ENCODE assay signal across 8 cellular contexts in genomic region chr21:41068411-41069304, GRCh38.
DNase-seq lines count a peak whose midpoint lies in the region; ATAC-seq and TF ChIP-seq lines count a peak whose summit lies in the region.

No MANE protein-coding gene starts in this region.

- DNase-seq in AG08395 (ENCODE audit: low spot score) (peak; percentile 83), MG63 (peak; percentile 78), RWPE2 (ENCODE audit: low spot score) (peak; percentile 75), glomerular visceral epithelial cell (ENCODE audit: extremely low spot score) (peak; percentile 67), osteocyte (ENCODE audit: extremely low spot score, unreplicated experiment) (peak; percentile 92), thoracic aorta (ENCODE audit: low spot score) (peak; percentile 43)
- peak; percentile 12 to 60 (median 36) for DNase-seq in activated naive CD4-positive, alpha-beta T cell (lab: John Stamatoyannopoulos, UW)

- H3K9me3 Mint-ChIP-seq in osteocyte (ENCODE audit: unreplicated experiment) = no peaks in the 10 kb centered on the region

- peak overlapping the region; percentile 6; the same call in 1 of the 2 replicates for H3K4me3 ChIP-seq in MG63
- H3K4me3 ChIP-seq in RWPE2 (ENCODE audit: severe bottlenecking) = no peak overlapping the region
- H3K4me3 ChIP-seq in thoracic aorta = peak overlapping the region; percentile 59

- TF ChIP-seq CTCF in RWPE2 (IDR thresholded peaks at IDR 0.05; ENCODE audit: poor library complexity, severe bottlenecking) (peak; percentile 95), osteocyte (IDR thresholded peaks at IDR 0.05) (peak; percentile 88), thoracic aorta (IDR thresholded peaks at IDR 0.05) (peak; percentile 77)

- H3K27me3 ChIP-seq in MG63 (peaks cover 24% of the 10 kb centered on the region), RWPE2 (ENCODE audit: insufficient read depth, poor library complexity, severe bottlenecking) (peaks cover 3% of the 10 kb centered on the region), thoracic aorta (replicated peaks; ENCODE audit: insufficient read depth) (no peaks in the 10 kb centered on the region)

- peaks cover 8% of the 10 kb centered on the region for H3K4me1 Mint-ChIP-seq in osteocyte (ENCODE audit: unreplicated experiment)

- H3K36me3 ChIP-seq in MG63 (no peaks in the 10 kb centered on the region), RWPE2 (ENCODE audit: low read depth) (no peaks in the 10 kb centered on the region), thoracic aorta (no peaks in the 10 kb centered on the region)

- H3K36me3 Mint-ChIP-seq in osteocyte (ENCODE audit: unreplicated experiment) = no peaks in the 10 kb centered on the region

- H3K4me1 ChIP-seq in RWPE2 (ENCODE audit: insufficient read depth, poor library complexity, severe bottlenecking) = no peaks in the 10 kb centered on the region
- H3K4me1 ChIP-seq in thoracic aorta (ENCODE audit: control insufficient read depth in 1 of 2, low read depth in 2 of 2) = peaks cover 0 to 6% of the 10 kb centered on the region in 2 donors

- H3K9me3 ChIP-seq in MG63 = no peaks in the 10 kb centered on the region
- H3K9me3 ChIP-seq in RWPE2 (ENCODE audit: severe bottlenecking) = no peaks in the 10 kb centered on the region
- no peaks in the 10 kb centered on the region for H3K9me3 ChIP-seq in thoracic aorta

- peaks cover 17% of the 10 kb centered on the region for H3K27me3 Mint-ChIP-seq in osteocyte (ENCODE audit: unreplicated experiment)

- H3K27ac ChIP-seq in RWPE2 (ENCODE audit: poor library complexity, severe bottlenecking) (no peak overlapping the region), thoracic aorta (no peak overlapping the region)

- H3K27ac Mint-ChIP-seq in osteocyte (ENCODE audit: unreplicated experiment) = peak overlapping the region; percentile 51

- H3K4me3 Mint-ChIP-seq in osteocyte (ENCODE audit: unreplicated experiment) = peak overlapping the region; percentile 78

- ATAC-seq in GM19023 (IDR thresholded peaks at IDR 0.05; ENCODE audit: unreplicated experiment) = peak; percentile 67
- peak; percentile 89 for ATAC-seq in RWPE2 (ENCODE audit: low read depth)
- no peak for ATAC-seq in thoracic aorta (ENCODE audit: insufficient number of reproducible peaks, low FRiP score, low read depth)

Comparison
In these comparisons a context has a peak if more than half of its experiments do, and no peak if none do; other contexts are left out.
1. DNase-seq: peak in every context shown above with its lines; median percentile 92 in osteocyte; 83 in AG08395; 78 in MG63; 75 in RWPE2; 67 in glomerular visceral epithelial cell; 43 in thoracic aorta; 36 in activated naive CD4-positive, alpha-beta T cell.